ENCODE assay signal across 30 cellular contexts in genomic region chr22:25536578-25536977, GRCh38. TPM values are rescaled to one million over a fixed set of nuclear protein-coding genes. Genes with fewer than 3 reads are reported as not detected.
DNase-seq lines count a peak whose midpoint lies in the region; ATAC-seq and TF ChIP-seq lines count a peak whose summit lies in the region.
"Had no signal": no experiment of that assay in that cellular context is flagged by ENCODE, and none has a peak within 500 bp of the region (broad histone marks: within the 10 kb centered on the region; RNA-seq: fewer than 3 reads in every experiment).

No MANE protein-coding gene starts in this region.

- H3K27ac ChIP-seq in left ventricle myocardium inferior (replicated peaks), result peak overlapping the region; percentile 7
- H3K27ac ChIP-seq: ovary, PC-9, spleen, testis, VCaP had no signal

- H3K36me3 ChIP-seq in left ventricle myocardium inferior, result no peaks in the 10 kb centered on the region
- H3K36me3 ChIP-seq: BE2C, MG63, ovary, spleen had no signal

- H3K4me3 ChIP-seq in left ventricle myocardium inferior, result no peak overlapping the region
- H3K4me3 ChIP-seq: MG63, ovary, PC-9, spleen, testis had no signal

- DNase-seq in G401 (ENCODE audit: low spot score) (peak; percentile 56), cerebellar cortex (ENCODE audit: low spot score) (peak; percentile 48), left ventricle myocardium inferior (no peak), pons (ENCODE audit: low spot score) (peak; percentile 78), activated gamma-delta T cell (lab: John Stamatoyannopoulos, UW) (no peak)
- DNase-seq: activated CD4-positive, alpha-beta T cell treated with anti-CD3 and anti-CD28 coated beads for 4 hours; activated T-cell treated with anti-CD3 and anti-CD28 coated beads for 4 hours; BE2C; CD8-positive, alpha-beta T cell; DMS 273 treated with DMSO at 0.1 percent for 48 hours; effector CD4-positive, alpha-beta T cell; EL; KG1; MG63; natural killer cell; NCI-H1105 treated with DMSO at 0.1 percent for 48 hours; NCI-H2029; NCI-H524; ovary; PC-9; spleen; stimulated activated CD4-positive, alpha-beta T cell treated with anti-CD3 and anti-CD28 coated beads, Interleukin-2, amount 100 ng/mL, for 24 hours; stimulated activated naive CD8-positive, alpha-beta T cell treated with anti-CD3 and anti-CD28 coated beads, Interleukin-15, Interleukin-2, amounts not matched to agents 100 U/mL and 50 U/mL, for 24 hours; T-helper 9 cell; testis had no signal

- in situ Hi-C loops in G401 (cut with HindIII; ENCODE audit: low sequenced_read_pairs), result no loop called here

- ATAC-seq in GM18511 (IDR thresholded peaks at IDR 0.05; ENCODE audit: unreplicated experiment) (no peak), esophagus mucosa (no peak)
- no peak for ATAC-seq in activated CD4-positive, CD25-positive, alpha-beta regulatory T cell treated with anti-CD3 and anti-CD28 coated beads, Interleukin-2, amount 50 U/mL, for 24 hours
- ATAC-seq: activated naive CD4-positive, alpha-beta T cell treated with anti-CD3 and anti-CD28 coated beads, Interleukin-2, amount 50 U/mL, for 72 hours; CD8-positive, alpha-beta T cell; natural killer cell; stimulated activated naive CD8-positive, alpha-beta T cell treated with anti-CD3 and anti-CD28 coated beads, Interleukin-15, Interleukin-2, amounts not matched to agents 100 U/mL and 50 U/mL, for 24 hours had no signal

- intact Hi-C loops in left ventricle myocardium inferior (cut with micrococcal nuclease), result no loop called here

- no peaks in the 10 kb centered on the region for H3K27me3 ChIP-seq in left ventricle myocardium inferior (ENCODE audit: low read depth)
- H3K27me3 ChIP-seq: BE2C, ovary, spleen, testis had no signal

- peaks cover 15% of the 10 kb centered on the region for H3K4me1 ChIP-seq in left ventricle myocardium inferior
- H3K4me1 ChIP-seq: BE2C, spleen, testis had no signal

- no peak for TF ChIP-seq CTCF in left ventricle myocardium inferior (IDR thresholded peaks at IDR 0.05; ENCODE audit: borderline replicate concordance)

- H3K9me3 ChIP-seq in left ventricle myocardium inferior (replicated peaks), result peaks cover 10% of the 10 kb centered on the region
- H3K9me3 ChIP-seq: MG63, ovary, testis had no signal

RNA-seq across cellular contexts. Expression of gene GRK3, which starts 27.9 kb away (rescaled TPM):
- 6.8 and 16.3 TPM in 2 replicates for total RNA-seq in G401 (2014; rRNA removed; shearing (Covaris generic))
- 3.8 TPM for total RNA-seq in left ventricle myocardium inferior
- 7.5 TPM for total RNA-seq in esophagus mucosa

Comparison
In these comparisons a context has a peak if more than half of its experiments do, and no peak if none do; other contexts are left out.
1. DNase-seq: peak in G401 (single experiment), cerebellar cortex (single experiment) and pons (single experiment); none in left ventricle myocardium inferior (single experiment) and activated gamma-delta T cell (single experiment).